ENCODE assay signal across 20 cellular contexts in the genomic region with DNA sequence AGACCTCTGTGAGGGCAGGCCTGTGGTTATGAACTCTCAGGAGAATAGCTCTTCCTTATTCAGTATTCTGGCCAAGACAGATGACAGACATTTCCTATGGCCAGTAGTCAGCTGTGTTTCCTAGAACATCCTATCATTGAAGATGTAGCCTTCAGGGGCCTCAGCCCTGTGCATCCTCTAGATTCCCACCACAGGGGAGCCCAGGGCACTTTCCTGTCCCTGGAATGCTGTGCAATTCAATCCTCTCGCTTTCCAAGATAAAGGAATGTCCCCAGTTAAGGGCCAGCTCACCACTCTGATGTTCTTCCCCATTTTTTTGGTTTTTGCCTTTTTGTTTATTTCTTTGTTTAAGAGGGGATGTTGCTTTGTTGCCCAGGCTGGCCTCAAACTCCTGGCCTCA.
A peak's percentile ranks its signal among the peaks of the same experiment; 100 is the strongest.
DNase-seq lines count a peak whose midpoint lies in the region; ATAC-seq, FAIRE-seq and TF ChIP-seq lines count a peak whose summit lies in the region.
"Had no signal": no experiment of that assay in that cellular context is flagged by ENCODE, and none has a peak within 500 bp of the region (broad histone marks: within the 10 kb centered on the region; RNA-seq: fewer than 3 reads in every experiment).

No MANE protein-coding gene starts in this region.

- H3K9me2 ChIP-seq in GM23338 (ENCODE audit: insufficient read depth): no peaks in the 10 kb centered on the region

- H3K4me1 ChIP-seq in GM23338 (ENCODE audit: insufficient read depth): no peaks in the 10 kb centered on the region
- H3K4me1 ChIP-seq in H1 (replicated peaks in 1 of 4; ENCODE audit: control insufficient read depth in 3 of 4, insufficient read depth in 4 of 4, low read length in 3 of 4): no peaks in the 10 kb centered on the region; a peak in 1 of 7 replicates
- H3K4me1 ChIP-seq: BE2C had no signal

- H2AK5ac ChIP-seq in H1 (ENCODE audit: low read depth, low read length): no peak overlapping the region

- no peak overlapping the region for H3K4me2 ChIP-seq in GM23338
- no peak overlapping the region for H3K4me2 ChIP-seq in H1 (ENCODE audit: insufficient read depth in 1 of 2, low read depth in 2 of 2, low read length in 2 of 2)

- H3K27me3 Mint-ChIP-seq in GM23338 (ENCODE audit: insufficient read depth, low read depth, poor library complexity) (peaks cover 1% of the 10 kb centered on the region), nephron progenitor cell (ENCODE audit: low read depth, poor library complexity) (no peaks in the 10 kb centered on the region)

- TF ChIP-seq CTCF in GM23338 (conservative IDR thresholded peaks at IDR 0.05; ENCODE audit: low read depth in 2 of 2): no peak
- TF ChIP-seq CTCF in H1 (IDR thresholded peaks at IDR 0.05; ENCODE audit: control extremely low read depth in 1 of 3, insufficient read depth in 1 of 3, low read depth in 1 of 3, low read length in 3 of 3): no peak
- TF ChIP-seq CTCF in nephron progenitor cell (IDR thresholded peaks at IDR 0.05): no peak

- no peak overlapping the region for H3K4ac ChIP-seq in H1 (replicated peaks; ENCODE audit: insufficient read length, low read depth, low read length)

- H2AFZ ChIP-seq in GM23338: no peak overlapping the region
- no peak overlapping the region for H2AFZ ChIP-seq in H1 (ENCODE audit: low read length)

- H2BK120ac ChIP-seq in H1 (replicated peaks; ENCODE audit: low read depth, low read length): no peak overlapping the region

- peaks cover 10% of the 10 kb centered on the region; the same call in 1 of the 3 replicates for H3K9me3 Mint-ChIP-seq in GM23338
- H3K9me3 Mint-ChIP-seq in nephron progenitor cell: no peaks in the 10 kb centered on the region

- no peak overlapping the region for H2BK12ac ChIP-seq in H1 (ENCODE audit: low read depth, low read length)

- no peaks in the 10 kb centered on the region for H3K79me1 ChIP-seq in H1 (ENCODE audit: low read depth, low read length)

- DNase-seq in GM23338 (ENCODE audit: low spot score): peak; percentile 29
- DNase-seq in H1 (ENCODE audit: low read depth in 1 of 2, low spot score in 2 of 2): no peak
- DNase-seq in iPS-NIHi7 (ENCODE audit: extremely low spot score): peak; percentile 24
- no peak for DNase-seq in DMS 273 treated with DMSO at 0.1 percent for 48 hours (lab: John Stamatoyannopoulos, UW)
- DNase-seq in nephron progenitor cell: no peak
- DNase-seq: ACHN; BE2C; CD4-positive, alpha-beta memory T cell; DMS79 treated with DMSO at 0.1 percent for 48 hours; HFFc6; KBM-7 had no signal

- no peak for TF ChIP-seq EP300 in H1 (IDR thresholded peaks at IDR 0.05; ENCODE audit: borderline replicate concordance in 1 of 2, low read depth in 2 of 2, low read length in 2 of 2)

- H3F3A ChIP-seq in GM23338 (replicated peaks; ENCODE audit: low read depth): no peaks in the 10 kb centered on the region

- H2BK20ac ChIP-seq in H1 (ENCODE audit: low read length): no peak overlapping the region

- H3K27ac ChIP-seq in GM23338 (ENCODE audit: low read depth) (no peak overlapping the region), H1 (ENCODE audit: low read depth, low read length) (no peak overlapping the region)

- H4K91ac ChIP-seq in H1 (replicated peaks; ENCODE audit: insufficient read length, low read length): no peak overlapping the region

- H3K23ac ChIP-seq in H1 (ENCODE audit: insufficient read length): no peak overlapping the region

- H3K4me1 Mint-ChIP-seq in GM23338: peaks cover 9% of the 10 kb centered on the region
- H3K4me1 Mint-ChIP-seq in nephron progenitor cell: no peaks in the 10 kb centered on the region
- H3K4me1 Mint-ChIP-seq: CD14-positive monocyte; CD4-positive, alpha-beta memory T cell; IgD-negative memory B cell had no signal

- H4K5ac ChIP-seq in H1 (ENCODE audit: insufficient read length, low read depth, low read length): no peak overlapping the region

- H3K79me2 ChIP-seq in GM23338 (replicated peaks; ENCODE audit: insufficient read depth) (no peaks in the 10 kb centered on the region), H1 (ENCODE audit: control insufficient read depth in 1 of 2, insufficient read depth in 2 of 2, low read length in 2 of 2) (no peaks in the 10 kb centered on the region)

- TF ChIP-seq RAD21 in H1 (IDR thresholded peaks at IDR 0.05 in 1 of 2, conservative IDR thresholded peaks at IDR 0.05 in 1 of 2; ENCODE audit: low read depth in 2 of 2, low read length in 2 of 2): no peak

- CTCF ChIA-PET in H1 (lab: Charles Lee; ENCODE audit: partially characterized antibody): no interaction called here

- H3K27ac Mint-ChIP-seq in GM23338 (no peak overlapping the region), nephron progenitor cell (no peak overlapping the region)
- H3K27ac Mint-ChIP-seq: CD14-positive monocyte; CD4-positive, alpha-beta memory T cell; HFFc6; IgD-negative memory B cell had no signal

- H3K9me3 ChIP-seq in H1 (ENCODE audit: insufficient read depth in 2 of 2, low read depth in 1 of 2, low read length in 1 of 2): no peaks in the 10 kb centered on the region
- H3K9me3 ChIP-seq: BE2C had no signal

- no peak overlapping the region for H4K8ac ChIP-seq in H1 (ENCODE audit: extremely low read depth, insufficient read depth, low read length)

- H3K36me3 ChIP-seq in GM23338 (ENCODE audit: insufficient read depth): no peaks in the 10 kb centered on the region
- H3K36me3 ChIP-seq in H1 (ENCODE audit: control insufficient read depth in 2 of 4, insufficient read depth in 4 of 4, low read length in 3 of 4): no peaks in the 10 kb centered on the region
- H3K36me3 ChIP-seq: BE2C had no signal

- H4K20me1 ChIP-seq in GM23338 (replicated peaks; ENCODE audit: insufficient read depth): no peaks in the 10 kb centered on the region
- H4K20me1 ChIP-seq in H1 (replicated peaks in 1 of 2; ENCODE audit: control insufficient read depth in 1 of 2, insufficient read depth in 2 of 2, low read length in 2 of 2): no peaks in the 10 kb centered on the region

- TF ChIP-seq POLR2A in H1 (IDR thresholded peaks at IDR 0.05; ENCODE audit: control extremely low read depth in 1 of 2, low read depth in 2 of 2, low read length in 2 of 2): no peak

- H3K56ac ChIP-seq in H1 (replicated peaks; ENCODE audit: insufficient read length, low read depth, low read length): no peak overlapping the region

- no peaks in the 10 kb centered on the region for H3K23me2 ChIP-seq in H1 (ENCODE audit: low read depth, low read length)

- 76% methylated on average over 1 of the region's 1 CpG; no CpG with 5 or more reads in 1 of the 2 experiments for WGBS in H1 (ENCODE audit: extremely low coverage in 1 of 2, insufficient coverage in 1 of 2, insufficient read length in 1 of 2, insufficient replicate concordance in 2 of 2, low coverage in 1 of 2, low lambda C conversion rate in 2 of 2, missing lambda C conversion rate in 1 of 2), 2 experiments

- no peak for FAIRE-seq in H1 (lab: Jason Lieb, UNC)
- FAIRE-seq: A204.1, GM12878, H54, HepG2 had no signal

- H3K4me3 ChIP-seq in GM23338 (no peak overlapping the region), H1 (ENCODE audit: extremely low read depth in 1 of 4, insufficient read depth in 2 of 4, low read depth in 3 of 4, low read length in 4 of 4) (no peak overlapping the region)
- H3K4me3 ChIP-seq: GM12878 had no signal

- H3K36me3 Mint-ChIP-seq in GM23338 (ENCODE audit: low read depth): no peaks in the 10 kb centered on the region
- H3K36me3 Mint-ChIP-seq in nephron progenitor cell (ENCODE audit: low read depth): no peaks in the 10 kb centered on the region
- H3K36me3 Mint-ChIP-seq: CD14-positive monocyte; CD4-positive, alpha-beta memory T cell; IgD-negative memory B cell had no signal

- H3K27me3 ChIP-seq in GM23338 (ENCODE audit: insufficient read depth) (no peaks in the 10 kb centered on the region), H1 (replicated peaks in 1 of 4; ENCODE audit: control insufficient read depth in 3 of 4, extremely low read depth in 1 of 4, insufficient read depth in 3 of 4, low read length in 3 of 4) (no peaks in the 10 kb centered on the region)
- H3K27me3 ChIP-seq: BE2C had no signal

- peak; percentile 45; the same call in 2 of the 3 replicates for ATAC-seq in GM23338
- ATAC-seq in SK-N-SH treated with all-trans-retinoic acid at 6 μM for 48 hours: no peak
- ATAC-seq in HG02938 (IDR thresholded peaks at IDR 0.05; ENCODE audit: unreplicated experiment): no peak
- ATAC-seq: GM12878, HCT116, HepG2 had no signal

- POLR2A ChIA-PET in H1 (lab: Charles Lee; ENCODE audit: partially characterized antibody): no interaction called here

- H3K4me3 Mint-ChIP-seq in GM23338 (no peak overlapping the region), nephron progenitor cell (no peak overlapping the region)
- H3K4me3 Mint-ChIP-seq: CD14-positive monocyte; CD4-positive, alpha-beta memory T cell; HFFc6; IgD-negative memory B cell had no signal

- no peak overlapping the region for H3K14ac ChIP-seq in H1 (ENCODE audit: insufficient read length)

- no peak overlapping the region for H3K18ac ChIP-seq in H1 (ENCODE audit: extremely low read depth, low read length)

- H2BK5ac ChIP-seq in H1 (ENCODE audit: low read depth, low read length): no peak overlapping the region

- H3K9ac ChIP-seq in H1 (replicated peaks in 1 of 4; ENCODE audit: extremely low read depth in 1 of 4, low read depth in 3 of 4, low read length in 3 of 4): no peak overlapping the region

- no peak overlapping the region for H2BK15ac ChIP-seq in H1 (ENCODE audit: low read length)

TF ChIP-seq in GM23338, 12 proteins besides CTCF, POLR2A, EP300 and RAD21 (continues in another document):
- TF ChIP-seq ZNF114 (CRISPR knock-in tag; IDR thresholded peaks at IDR 0.05) (no peak), POLR2AphosphoS5 (IDR thresholded peaks at IDR 0.05; ENCODE audit: low read depth) (no peak), ZNF331 (CRISPR knock-in tag; IDR thresholded peaks at IDR 0.05; ENCODE audit: low read depth) (no peak)

TF ChIP-seq in H1, 55 proteins besides CTCF, POLR2A, EP300 and RAD21:
- TF ChIP-seq CHD2 (IDR thresholded peaks at IDR 0.05; ENCODE audit: low read length): no peak
- peak; percentile 71 for TF ChIP-seq TEAD4 (IDR thresholded peaks at IDR 0.05; ENCODE audit: low read depth, low read length)
- TF ChIP-seq TAF7 (optimal IDR thresholded peaks at IDR 0.05; ENCODE audit: borderline replicate concordance, low read depth, low read length): no peak
- no peak for TF ChIP-seq CBX8 (IDR thresholded peaks at IDR 0.05; ENCODE audit: borderline replicate concordance, low read depth, low read length)

TF ChIP-seq in SK-N-SH treated with all-trans-retinoic acid at 6 μM for 48 hours, 23 proteins besides CTCF, POLR2A, EP300 and RAD21 (continues in another document):
- TF ChIP-seq, protein P1, sequence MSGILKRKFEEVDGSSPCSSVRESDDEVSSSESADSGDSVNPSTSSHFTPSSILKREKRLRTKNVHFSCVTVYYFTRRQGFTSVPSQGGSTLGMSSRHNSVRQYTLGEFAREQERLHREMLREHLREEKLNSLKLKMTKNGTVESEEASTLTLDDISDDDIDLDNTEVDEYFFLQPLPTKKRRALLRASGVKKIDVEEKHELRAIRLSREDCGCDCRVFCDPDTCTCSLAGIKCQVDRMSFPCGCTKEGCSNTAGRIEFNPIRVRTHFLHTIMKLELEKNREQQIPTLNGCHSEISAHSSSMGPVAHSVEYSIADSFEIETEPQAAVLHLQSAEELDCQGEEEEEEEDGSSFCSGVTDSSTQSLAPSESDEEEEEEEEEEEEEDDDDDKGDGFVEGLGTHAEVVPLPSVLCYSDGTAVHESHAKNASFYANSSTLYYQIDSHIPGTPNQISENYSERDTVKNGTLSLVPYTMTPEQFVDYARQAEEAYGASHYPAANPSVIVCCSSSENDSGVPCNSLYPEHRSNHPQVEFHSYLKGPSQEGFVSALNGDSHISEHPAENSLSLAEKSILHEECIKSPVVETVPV (CRISPR knock-in tag; IDR thresholded peaks at IDR 0.05): no peak
- no peak for TF ChIP-seq ZNF70 (CRISPR knock-in tag; IDR thresholded peaks at IDR 0.05)

Comparison
In these comparisons a context has a peak if more than half of its experiments do, and no peak if none do; other contexts are left out.
1. DNase-seq: peak in GM23338 (single experiment) and iPS-NIHi7 (single experiment); none in H1 (0 of 2), DMS 273 treated with DMSO at 0.1 percent for 48 hours (single experiment) and nephron progenitor cell (single experiment).